ENCODE assay signal across 18 cellular contexts in the genomic region with DNA sequence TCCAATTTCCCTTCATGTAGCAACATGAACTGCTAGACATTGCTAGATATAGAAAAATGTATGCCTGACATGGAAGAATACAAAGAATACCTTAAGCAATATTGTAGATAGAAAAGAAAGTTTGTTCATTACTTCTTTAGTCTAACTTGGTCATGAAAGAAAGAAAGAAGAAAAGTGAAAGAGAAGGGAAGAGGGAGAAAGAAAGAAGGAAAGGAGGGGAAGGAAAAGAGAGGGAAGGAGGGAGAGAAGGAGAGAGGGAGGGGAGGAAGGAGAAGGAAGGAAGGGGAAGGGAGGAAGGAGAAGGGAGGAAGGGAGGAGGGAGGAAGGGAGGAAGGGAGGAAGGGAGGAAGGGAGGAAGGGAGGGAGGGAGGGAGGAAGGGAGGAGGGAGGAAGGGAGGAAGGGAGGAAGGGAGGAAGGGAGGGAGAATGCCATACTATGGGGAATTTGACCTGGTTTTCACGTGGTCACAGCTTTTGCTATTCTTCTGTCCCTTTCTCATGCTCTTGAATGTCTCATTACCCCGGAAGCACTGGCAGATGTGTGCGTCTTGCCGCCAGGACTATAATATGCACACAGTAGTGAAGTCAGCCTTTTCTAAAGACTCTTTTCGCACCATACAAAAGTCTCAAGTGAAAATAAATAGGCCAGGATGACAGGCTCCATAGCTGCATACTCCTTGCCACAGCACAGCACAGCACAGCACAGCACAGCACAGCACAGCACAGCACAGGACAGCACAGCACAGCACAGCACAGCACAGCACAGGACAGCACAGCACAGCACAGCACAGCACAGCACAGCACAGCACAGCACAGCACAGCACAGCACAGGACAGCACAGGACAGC.
DNase-seq lines count a peak whose midpoint lies in the region; ATAC-seq and TF ChIP-seq lines count a peak whose summit lies in the region.
"Had no signal": no experiment of that assay in that cellular context is flagged by ENCODE, and none has a peak within 500 bp of the region (broad histone marks: within the 10 kb centered on the region; RNA-seq: fewer than 3 reads in every experiment).

No MANE protein-coding gene starts in this region.

- no peaks in the 10 kb centered on the region for H3K9me3 Mint-ChIP-seq in natural killer cell
- no peaks in the 10 kb centered on the region for H3K9me3 Mint-ChIP-seq in natural killer cell treated with Interleukin-12 subunit alpha and Interleukin-12 subunit beta and Interleukin-15 and Interleukin-18, amount 100 ng/mL, for 72 hours
- H3K9me3 Mint-ChIP-seq: activated B cell treated with CpG ODN at 0.5 μM for 24 hours; stimulated activated naive CD8-positive, alpha-beta T cell treated with anti-CD3 and anti-CD28 coated beads, Interleukin-15, amount 100 ng/mL, for 72 hours had no signal

- in situ Hi-C loops in ACHN (cut with HindIII; ENCODE audit: low pct_ligation_motif_present, low pct_unique_long_range_greater_than_20kb, low sequenced_read_pairs), result no loop called here

- ATAC-seq in natural killer cell (no peak), heart left ventricle (no peak)
- ATAC-seq in natural killer cell treated with Interleukin-12 subunit alpha and Interleukin-12 subunit beta and Interleukin-15 and Interleukin-18, amount 100 ng/mL, for 72 hours, result no peak
- ATAC-seq: stimulated activated naive CD8-positive, alpha-beta T cell treated with anti-CD3 and anti-CD28 coated beads, Interleukin-15, amount 100 ng/mL, for 72 hours had no signal

- intact Hi-C loops in natural killer cell (cut with micrococcal nuclease), result no loop called here
- intact Hi-C loops in heart left ventricle (cut with DNase I), result no loop called here

- peak overlapping the region; percentile 6 to 13 for H3K27ac Mint-ChIP-seq in natural killer cell
- peak overlapping the region in 1 of 2 donors; percentile 71 for H3K27ac Mint-ChIP-seq in natural killer cell treated with Interleukin-12 subunit alpha and Interleukin-12 subunit beta and Interleukin-15 and Interleukin-18, amount 100 ng/mL, for 72 hours
- H3K27ac Mint-ChIP-seq: activated B cell treated with CpG ODN at 0.5 μM for 24 hours had no signal

- H3K27ac ChIP-seq in SK-N-MC (peak overlapping the region; percentile 54; the same call in 1 of the 2 replicates), heart left ventricle (no peak overlapping the region)
- H3K27ac ChIP-seq: skin epidermis had no signal

- H3K27me3 ChIP-seq in heart left ventricle, result no peaks in the 10 kb centered on the region

- H3K27me3 Mint-ChIP-seq in natural killer cell (ENCODE audit: low read depth in 2 of 2), result no peaks in the 10 kb centered on the region
- no peaks in the 10 kb centered on the region for H3K27me3 Mint-ChIP-seq in natural killer cell treated with Interleukin-12 subunit alpha and Interleukin-12 subunit beta and Interleukin-15 and Interleukin-18, amount 100 ng/mL, for 72 hours
- H3K27me3 Mint-ChIP-seq: activated B cell treated with CpG ODN at 0.5 μM for 24 hours; stimulated activated naive CD8-positive, alpha-beta T cell treated with anti-CD3 and anti-CD28 coated beads, Interleukin-15, amount 100 ng/mL, for 72 hours had no signal

- no peak overlapping the region for H3K4me3 Mint-ChIP-seq in natural killer cell
- H3K4me3 Mint-ChIP-seq in natural killer cell treated with Interleukin-12 subunit alpha and Interleukin-12 subunit beta and Interleukin-15 and Interleukin-18, amount 100 ng/mL, for 72 hours, result no peak overlapping the region
- H3K4me3 Mint-ChIP-seq: activated B cell treated with CpG ODN at 0.5 μM for 24 hours; stimulated activated naive CD8-positive, alpha-beta T cell treated with anti-CD3 and anti-CD28 coated beads, Interleukin-15, amount 100 ng/mL, for 72 hours had no signal

- peaks cover 5 to 14% of the 10 kb centered on the region in 2 donors for H3K4me1 Mint-ChIP-seq in natural killer cell
- H3K4me1 Mint-ChIP-seq in natural killer cell treated with Interleukin-12 subunit alpha and Interleukin-12 subunit beta and Interleukin-15 and Interleukin-18, amount 100 ng/mL, for 72 hours (ENCODE audit: low read depth in 2 of 2), result peaks cover 0 to 6% of the 10 kb centered on the region in 2 donors
- H3K4me1 Mint-ChIP-seq: activated B cell treated with CpG ODN at 0.5 μM for 24 hours had no signal

- no peaks in the 10 kb centered on the region for H3K9me3 ChIP-seq in SK-N-MC (ENCODE audit: low read depth, low read length)
- no peaks in the 10 kb centered on the region for H3K9me3 ChIP-seq in heart left ventricle

- no peak overlapping the region for H3K4me3 ChIP-seq in SK-N-MC
- H3K4me3 ChIP-seq in heart left ventricle, result no peak overlapping the region
- H3K4me3 ChIP-seq: skin epidermis had no signal

- H3K9ac ChIP-seq in SK-N-MC (ENCODE audit: insufficient read length), result no peak overlapping the region

- H3K36me3 Mint-ChIP-seq in natural killer cell, result peaks cover 8% of the 10 kb centered on the region
- peaks cover 18% of the 10 kb centered on the region for H3K36me3 Mint-ChIP-seq in natural killer cell treated with Interleukin-12 subunit alpha and Interleukin-12 subunit beta and Interleukin-15 and Interleukin-18, amount 100 ng/mL, for 72 hours

- no peak for DNase-seq in natural killer cell
- no peak for DNase-seq in natural killer cell treated with Interleukin-12 subunit alpha and Interleukin-12 subunit beta and Interleukin-15 and Interleukin-18, amount 100 ng/mL, for 72 hours (ENCODE audit: low spot score)
- DNase-seq in SK-N-MC (ENCODE audit: low read depth, low spot score), result no peak
- DNase-seq in foreskin melanocyte, result peak; percentile 12
- no peak for DNase-seq in ACHN
- DNase-seq in GOT3 (lab: John Stamatoyannopoulos, UW), result no peak
- no peak for DNase-seq in heart left ventricle
- DNase-seq: activated B cell treated with CpG ODN at 0.5 μM for 24 hours; activated CD8-positive, alpha-beta memory T cell treated with anti-CD3 and anti-CD28 coated beads for 24 hours; activated effector memory CD4-positive, alpha-beta T cell treated with Interleukin-2 at 50 U/mL for 16 hours; Karpas-422; NCI-H1417; NCI-H526 treated with DMSO at 0.1 percent for 48 hours; posterior cingulate gyrus; SIG-M5; stimulated activated naive CD8-positive, alpha-beta T cell treated with anti-CD3 and anti-CD28 coated beads, Interleukin-15, amount 100 ng/mL, for 72 hours; trophoblast cell had no signal

- peaks cover 0 to 10% (median 0%) of the 10 kb centered on the region in 12 donors for H3K4me1 ChIP-seq in heart left ventricle

- TF ChIP-seq CTCF in natural killer cell (IDR thresholded peaks at IDR 0.05) (no peak), heart left ventricle (IDR thresholded peaks at IDR 0.05) (no peak)

- TF ChIP-seq POLR2A in heart left ventricle (IDR thresholded peaks at IDR 0.05), result no peak

- H3K36me3 ChIP-seq in SK-N-MC (ENCODE audit: insufficient read depth, low read length) (peaks cover 23% of the 10 kb centered on the region), heart left ventricle (peaks cover 0 to 67% (median 30%) of the 10 kb centered on the region in 9 donors)

- 26 to 75% (median 62%) methylated on average over 5 of the region's 5 CpGs for WGBS in heart left ventricle, 4 donors
